28 cellular contexts compared by ENCODE assay signal in genomic region chr20:57848282-57848681, GRCh38.
"Had no signal": no experiment of that assay in that cellular context is flagged by ENCODE, and none has a peak within 500 bp of the region (broad histone marks: within the 10 kb centered on the region; RNA-seq: fewer than 3 reads in every experiment).

No MANE protein-coding gene starts in this region.

- H3K9me3 ChIP-seq: stomach, suprapubic skin, testis, thoracic aorta, thyroid gland, tibial artery, transverse colon, upper lobe of left lung, upper lobe of right lung, uterus, vagina had no signal

- H3K27me3 ChIP-seq: stomach, suprapubic skin, testis, thyroid gland, tibial artery, tibial nerve, transverse colon, upper lobe of left lung, upper lobe of right lung, uterus, vagina had no signal

- H3K9me3 Mint-ChIP-seq: stimulated activated effector memory CD8-positive, alpha-beta T cell treated with anti-CD3 and anti-CD28 coated beads, Interleukin-12 subunit alpha, Interleukin-12 subunit beta, amount 100 ng/mL, for 72 hours; stimulated activated memory B cell treated with anti-CD40 and anti-IgM and Interleukin-4, amounts not matched to agents 10 μg/mL and 1 μg/mL and 100 μg/mL, for 72 hours; stimulated activated naive CD8-positive, alpha-beta T cell treated with anti-CD3 and anti-CD28 coated beads, Interleukin-15, amount 100 ng/mL, for 72 hours; stimulated activated naive CD8-positive, alpha-beta T cell treated with anti-CD3 and anti-CD28 coated beads, Interleukin-15, Interleukin-2, amounts not matched to agents 100 ng/mL and 50 ng/mL, for 24 hours had no signal

- H3K36me3 Mint-ChIP-seq: stimulated activated effector memory CD8-positive, alpha-beta T cell treated with anti-CD3 and anti-CD28 coated beads, Interleukin-12 subunit alpha, Interleukin-12 subunit beta, amount 100 ng/mL, for 72 hours; stimulated activated memory B cell treated with anti-CD40 and anti-IgM and Interleukin-4, amounts not matched to agents 10 μg/mL and 1 μg/mL and 100 μg/mL, for 72 hours; stimulated activated naive B cell treated with anti-CD40 and anti-IgM and Interleukin-4, amounts not matched to agents 10 μg/mL and 1 μg/mL and 100 μg/mL, for 72 hours; type B pancreatic cell had no signal

- H3K36me3 ChIP-seq: stomach, suprapubic skin, thoracic aorta, thyroid gland, tibial artery, tibial nerve, transverse colon, upper lobe of left lung, upper lobe of right lung, uterus, vagina had no signal

- DNase-seq: stimulated activated CD4-positive, alpha-beta T cell treated with anti-CD3 and anti-CD28 coated beads, Interleukin-2, amount 100 ng/mL, for 48 hours; stimulated activated CD4-positive, alpha-beta T cell treated with anti-CD3 and anti-CD28 coated beads, Interleukin-4, amount 100 ng/mL, for 1 hour; stimulated activated CD4-positive, alpha-beta T cell treated with anti-CD3 and anti-CD28 coated beads, Interleukin-4, amount 100 ng/mL, for 24 hours; stimulated activated CD4-positive, alpha-beta T cell treated with anti-CD3 and anti-CD28 coated beads, Interleukin-4, amount 100 ng/mL, for 4 hours; stimulated activated naive B cell treated with anti-CD40 and anti-IgM and Interleukin-4, amounts not matched to agents 10 μg/mL and 1 μg/mL and 100 μg/mL, for 72 hours; stimulated activated naive CD4-positive, alpha-beta T cell; stimulated activated naive CD4-positive, alpha-beta T cell treated with Interleukin-2 at 50 U/mL for 16 hours; stimulated activated naive CD8-positive, alpha-beta T cell treated with anti-CD3 and anti-CD28 coated beads, Interleukin-15, amount 100 ng/mL, for 72 hours; stimulated activated naive CD8-positive, alpha-beta T cell treated with anti-CD3 and anti-CD28 coated beads, Interleukin-15, Interleukin-2, amounts not matched to agents 100 U/mL and 50 U/mL, for 24 hours; stomach; substantia nigra; testis; thyroid gland; tibial artery; transverse colon; trophoblast cell; upper lobe of left lung; upper lobe of right lung; uterus had no signal

- H3K27ac Mint-ChIP-seq: stimulated activated effector memory CD8-positive, alpha-beta T cell treated with anti-CD3 and anti-CD28 coated beads, Interleukin-12 subunit alpha, Interleukin-12 subunit beta, amount 100 ng/mL, for 72 hours; stimulated activated memory B cell treated with anti-CD40 and anti-IgM and Interleukin-4, amounts not matched to agents 10 μg/mL and 1 μg/mL and 100 μg/mL, for 72 hours; stimulated activated naive B cell treated with anti-CD40 and anti-IgM and Interleukin-4, amounts not matched to agents 10 μg/mL and 1 μg/mL and 100 μg/mL, for 72 hours; stimulated activated naive CD8-positive, alpha-beta T cell treated with anti-CD3 and anti-CD28 coated beads, Interleukin-15, Interleukin-2, amounts not matched to agents 100 ng/mL and 50 ng/mL, for 24 hours; type B pancreatic cell had no signal

- H3K4me1 Mint-ChIP-seq: stimulated activated memory B cell treated with anti-CD40 and anti-IgM and Interleukin-4, amounts not matched to agents 10 μg/mL and 1 μg/mL and 100 μg/mL, for 72 hours; stimulated activated naive B cell treated with anti-CD40 and anti-IgM and Interleukin-4, amounts not matched to agents 10 μg/mL and 1 μg/mL and 100 μg/mL, for 72 hours; stimulated activated naive CD8-positive, alpha-beta T cell treated with anti-CD3 and anti-CD28 coated beads, Interleukin-15, amount 100 ng/mL, for 72 hours had no signal

- FAIRE-seq: urothelium cell line had no signal

- H3K4me3 ChIP-seq: stomach, suprapubic skin, testis, thoracic aorta, thyroid gland, tibial artery, tibial nerve, transverse colon, upper lobe of left lung, upper lobe of right lung, uterus, vagina had no signal

- H3K4me1 ChIP-seq: stomach, suprapubic skin, testis, thyroid gland, tibial artery, tibial nerve, transverse colon, upper lobe of left lung, upper lobe of right lung, uterus, vagina had no signal

- ATAC-seq: stimulated activated effector memory CD8-positive, alpha-beta T cell treated with anti-CD3 and anti-CD28 coated beads, Interleukin-12 subunit alpha, Interleukin-12 subunit beta, amount 100 ng/mL, for 72 hours; stimulated activated memory B cell treated with anti-CD40 and anti-IgM and Interleukin-4, amounts not matched to agents 10 μg/mL and 1 μg/mL and 100 μg/mL, for 72 hours; stimulated activated naive B cell treated with anti-CD40 and anti-IgM and Interleukin-4, amounts not matched to agents 10 μg/mL and 1 μg/mL and 100 μg/mL, for 72 hours; stimulated activated naive CD8-positive, alpha-beta T cell treated with anti-CD3 and anti-CD28 coated beads, Interleukin-15, amount 100 ng/mL, for 72 hours; stimulated activated naive CD8-positive, alpha-beta T cell treated with anti-CD3 and anti-CD28 coated beads, Interleukin-15, Interleukin-2, amounts not matched to agents 100 U/mL and 50 U/mL, for 24 hours; upper lobe of right lung had no signal

- H3K27ac ChIP-seq: stomach, suprapubic skin, testis, thoracic aorta, thyroid gland, tibial artery, tibial nerve, transverse colon, upper lobe of left lung, upper lobe of right lung, uterus, vagina had no signal

- H3K4me3 Mint-ChIP-seq: stimulated activated effector memory CD8-positive, alpha-beta T cell treated with anti-CD3 and anti-CD28 coated beads, Interleukin-12 subunit alpha, Interleukin-12 subunit beta, amount 100 ng/mL, for 72 hours; stimulated activated memory B cell treated with anti-CD40 and anti-IgM and Interleukin-4, amounts not matched to agents 10 μg/mL and 1 μg/mL and 100 μg/mL, for 72 hours; stimulated activated naive B cell treated with anti-CD40 and anti-IgM and Interleukin-4, amounts not matched to agents 10 μg/mL and 1 μg/mL and 100 μg/mL, for 72 hours; stimulated activated naive CD8-positive, alpha-beta T cell treated with anti-CD3 and anti-CD28 coated beads, Interleukin-15, amount 100 ng/mL, for 72 hours; stimulated activated naive CD8-positive, alpha-beta T cell treated with anti-CD3 and anti-CD28 coated beads, Interleukin-15, Interleukin-2, amounts not matched to agents 100 ng/mL and 50 ng/mL, for 24 hours; type B pancreatic cell had no signal
